ENCODE assay signal across 9 cellular contexts in genomic region chr10:114779803-114780609, GRCh38. TPM values are rescaled to one million over a fixed set of nuclear protein-coding genes. Genes with fewer than 3 reads are reported as not detected.
A peak's percentile ranks its signal among the peaks of the same experiment; 100 is the strongest.
DNase-seq lines count a peak whose midpoint lies in the region; ATAC-seq and TF ChIP-seq lines count a peak whose summit lies in the region.
"Had no signal": no experiment of that assay in that cellular context is flagged by ENCODE, and none has a peak within 500 bp of the region (broad histone marks: within the 10 kb centered on the region; RNA-seq: fewer than 3 reads in every experiment).

No MANE protein-coding gene starts in this region.

- peak overlapping the region; percentile 1 to 2; a peak in 3 of 4 replicates for H4K8ac ChIP-seq in IMR-90 (ENCODE audit: low read depth in 2 of 2, low read length in 2 of 2)
- no peak overlapping the region for H4K8ac ChIP-seq in mesendoderm (ENCODE audit: low read depth, low read length)

- H2BK120ac ChIP-seq in IMR-90 (ENCODE audit: low read depth, low read length) (peak overlapping the region; percentile 35), mesendoderm (ENCODE audit: low read depth, low read length) (no peak overlapping the region)

- H3K27ac ChIP-seq in IMR-90 (ENCODE audit: insufficient read depth, low read length) (no peak overlapping the region), mammary epithelial cell (ENCODE audit: insufficient read depth, low read depth, low read length) (peak overlapping the region; percentile 75), mesendoderm (ENCODE audit: low read depth, low read length) (no peak overlapping the region), suprapubic skin (no peak overlapping the region)

- peaks cover 13% of the 10 kb centered on the region for H3K4me1 ChIP-seq in IMR-90 (ENCODE audit: control insufficient read depth, insufficient read depth, low read length)
- H3K4me1 ChIP-seq in mammary epithelial cell (ENCODE audit: insufficient read depth, low read length) = peaks cover 24% of the 10 kb centered on the region
- H3K4me1 ChIP-seq in mesendoderm (ENCODE audit: control insufficient read depth, low read depth, low read length) = no peaks in the 10 kb centered on the region
- H3K4me1 ChIP-seq in suprapubic skin = no peaks in the 10 kb centered on the region

- dilution Hi-C loops in IMR-90 (cut with HindIII; ENCODE audit: low sequenced_read_pairs, unreplicated experiment) = no loop called here
- dilution Hi-C loops in mammary epithelial cell (cut with HindIII; ENCODE audit: low sequenced_read_pairs) = no loop called here

- no peak overlapping the region for H3K27ac Mint-ChIP-seq in activated CD4-positive, alpha-beta T cell treated with anti-CD3 and anti-CD28 coated beads, Interleukin-2, amount 10 ng/mL, durations not matched to agents 7 days and 5 days

- H3K9ac ChIP-seq in IMR-90 (ENCODE audit: low read depth, low read length) = no peak overlapping the region
- no peak overlapping the region for H3K9ac ChIP-seq in mammary epithelial cell (ENCODE audit: insufficient read depth, low read length)
- H3K9ac ChIP-seq in mesendoderm (ENCODE audit: low read length) = no peak overlapping the region

- H4K20me1 ChIP-seq in IMR-90 (ENCODE audit: insufficient read depth, low read length) = peaks cover 4% of the 10 kb centered on the region; the same call in 1 of the 2 replicates
- no peaks in the 10 kb centered on the region for H4K20me1 ChIP-seq in mammary epithelial cell (ENCODE audit: insufficient read depth, low read length)

- H4K5ac ChIP-seq in IMR-90 (ENCODE audit: low read depth, low read length) = 0 out of 2 replicates have a peak overlapping the region, but pooled peaks have one; percentile 11
- H4K5ac ChIP-seq in mesendoderm (ENCODE audit: low read length) = no peak overlapping the region

- H2AK9ac ChIP-seq in IMR-90 (replicated peaks; ENCODE audit: low read depth, low read length, poor library complexity) = no peak overlapping the region

- no peak for TF ChIP-seq EP300 in suprapubic skin (IDR thresholded peaks at IDR 0.05)

- H3K36me3 ChIP-seq in IMR-90 (ENCODE audit: control insufficient read depth, insufficient read depth, low read length) (no peaks in the 10 kb centered on the region), mammary epithelial cell (ENCODE audit: insufficient read depth, low read length) (no peaks in the 10 kb centered on the region), mesendoderm (ENCODE audit: control insufficient read depth, insufficient read depth, low read length) (no peaks in the 10 kb centered on the region), suprapubic skin (no peaks in the 10 kb centered on the region)

- WGBS in IMR-90 (ENCODE audit: extremely low coverage in 2 of 2, insufficient read length in 1 of 2), 2 experiments = no CpG with 5 or more reads among the region's 3 CpGs
- 51% methylated on average over 3 of the region's 3 CpGs for WGBS in mammary epithelial cell (ENCODE audit: low coverage, missing lambda C conversion rate)
- WGBS in mesendoderm (ENCODE audit: extremely low coverage, insufficient coverage, low lambda C conversion rate) = no CpG with 5 or more reads among the region's 3 CpGs
- WGBS in suprapubic skin = 58% methylated on average over 3 of the region's 3 CpGs

- no peak for TF ChIP-seq CTCF in IMR-90 (conservative IDR thresholded peaks at IDR 0.05; ENCODE audit: low read depth, low read length)
- TF ChIP-seq CTCF in mammary epithelial cell (conservative IDR thresholded peaks at IDR 0.05 in 1 of 2, IDR thresholded peaks at IDR 0.05 in 1 of 2; ENCODE audit: extremely low read depth in 1 of 2, insufficient read depth in 1 of 2, low read depth in 1 of 2, low read length in 2 of 2) = no peak
- TF ChIP-seq CTCF in suprapubic skin (IDR thresholded peaks at IDR 0.05) = no peak

- POLR2A ChIA-PET in IMR-90 (lab: Charles Lee; ENCODE audit: unreplicated experiment) = no interaction called here
- POLR2A ChIA-PET in activated CD4-positive, alpha-beta T cell treated with anti-CD3 and anti-CD28 coated beads, Interleukin-2, amount 10 ng/mL, durations not matched to agents 7 days and 5 days (lab: Charles Lee) = no interaction called here

- H3K23ac ChIP-seq in IMR-90 (ENCODE audit: low read depth, low read length) (0 out of 2 replicates have a peak overlapping the region, but pooled peaks have one; percentile 54), mesendoderm (ENCODE audit: low read length) (no peak overlapping the region)

- H3K79me1 ChIP-seq in IMR-90 (ENCODE audit: low read depth in 1 of 2, low read length in 2 of 2) = no peaks in the 10 kb centered on the region
- H3K79me1 ChIP-seq in mesendoderm (ENCODE audit: low read length) = no peaks in the 10 kb centered on the region

- H3K9me1 ChIP-seq in IMR-90 (ENCODE audit: insufficient read depth, low read length) = no peaks in the 10 kb centered on the region; the same call in 1 of the 2 replicates

- in situ Hi-C loops in IMR-90 (cut with MboI; ENCODE audit: low sequenced_read_pairs) (loop anchor here (5.0 kb wide), 3 partner anchors 68 to 308 kb away; no protein-coding TSS in a partner anchor), mammary epithelial cell (cut with MboI; ENCODE audit: low sequenced_read_pairs in 2 of 2) (loop anchor here (5.0 to 25.0 kb wide), 4 partner anchors 225 to 468 kb away; no protein-coding TSS in a partner anchor), KBM-7 (cut with MboI; ENCODE audit: low pct_unique_long_range_greater_than_20kb, low sequenced_read_pairs) (no loop called here)

- H4K91ac ChIP-seq in IMR-90 (ENCODE audit: insufficient read depth, low read depth, low read length) = 0 out of 2 replicates have a peak overlapping the region, but pooled peaks have one; percentile 44

- no peaks in the 10 kb centered on the region for H3K36me3 Mint-ChIP-seq in activated CD4-positive, alpha-beta T cell treated with anti-CD3 and anti-CD28 coated beads, Interleukin-2, amount 10 ng/mL, durations not matched to agents 7 days and 5 days (ENCODE audit: low read depth)
- H3K36me3 Mint-ChIP-seq: brain had no signal

- H3K79me2 ChIP-seq in mammary epithelial cell (ENCODE audit: insufficient read depth, low read length) = no peaks in the 10 kb centered on the region
- no peaks in the 10 kb centered on the region for H3K79me2 ChIP-seq in mesendoderm (ENCODE audit: control insufficient read depth, insufficient read depth, low read length)

- peaks cover 13% of the 10 kb centered on the region for H3K4me1 Mint-ChIP-seq in activated CD4-positive, alpha-beta T cell treated with anti-CD3 and anti-CD28 coated beads, Interleukin-2, amount 10 ng/mL, durations not matched to agents 7 days and 5 days

- no peaks in the 10 kb centered on the region for H3K9me3 ChIP-seq in IMR-90 (ENCODE audit: control insufficient read depth, insufficient read depth, low read length)
- no peaks in the 10 kb centered on the region for H3K9me3 ChIP-seq in mammary epithelial cell (replicated peaks; ENCODE audit: insufficient read depth, low read length)
- no peaks in the 10 kb centered on the region for H3K9me3 ChIP-seq in suprapubic skin

- H2AK5ac ChIP-seq in IMR-90 (ENCODE audit: low read depth, low read length) = no peak overlapping the region
- no peak overlapping the region for H2AK5ac ChIP-seq in mesendoderm (ENCODE audit: low read length)

- DNase-seq in AG08396 (ENCODE audit: low spot score) (peak; percentile 67), IMR-90 (peak; percentile 92), mammary epithelial cell (peak; percentile 83), mesendoderm (peak; percentile 5), KBM-7 (no peak), suprapubic skin (ENCODE audit: low spot score in 2 of 2) (no peak)
- no peak for DNase-seq in activated CD4-positive, alpha-beta T cell treated with anti-CD3 and anti-CD28 coated beads, Interleukin-2, amount 10 ng/mL, durations not matched to agents 7 days and 5 days

- no peaks in the 10 kb centered on the region for H3K9me3 Mint-ChIP-seq in activated CD4-positive, alpha-beta T cell treated with anti-CD3 and anti-CD28 coated beads, Interleukin-2, amount 10 ng/mL, durations not matched to agents 7 days and 5 days

- H2AFZ ChIP-seq in IMR-90 (replicated peaks; ENCODE audit: low read length, poor library complexity) = no peak overlapping the region
- H2AFZ ChIP-seq in mammary epithelial cell (ENCODE audit: low read depth, low read length) = peak overlapping the region; percentile 48

- H2BK15ac ChIP-seq in IMR-90 (ENCODE audit: low read depth, low read length) = peak overlapping the region; percentile 17; the same call in 1 of the 3 replicates
- H2BK15ac ChIP-seq in mesendoderm (replicated peaks; ENCODE audit: low read depth) = no peak overlapping the region

- H3K4ac ChIP-seq in IMR-90 (ENCODE audit: low read depth, low read length) (peak overlapping the region; percentile 10), mesendoderm (ENCODE audit: low read depth, low read length) (no peak overlapping the region)

- H3K4me3 ChIP-seq in IMR-90 (ENCODE audit: insufficient read depth, low read depth, low read length) (no peak overlapping the region), mammary epithelial cell (replicated peaks in 1 of 3; ENCODE audit: insufficient read depth in 1 of 3, low read depth in 2 of 3, low read length in 3 of 3) (no peak overlapping the region), mesendoderm (ENCODE audit: low read length) (no peak overlapping the region), suprapubic skin (no peak overlapping the region)

- no peaks in the 10 kb centered on the region for H3K27me3 ChIP-seq in IMR-90 (ENCODE audit: control insufficient read depth, insufficient read depth, low read length)
- H3K27me3 ChIP-seq in mammary epithelial cell (ENCODE audit: insufficient read depth, low read length) = no peaks in the 10 kb centered on the region
- H3K27me3 ChIP-seq in mesendoderm (ENCODE audit: insufficient read depth, low read length, poor library complexity) = no peaks in the 10 kb centered on the region
- H3K27me3 ChIP-seq in suprapubic skin = no peaks in the 10 kb centered on the region

- CTCF ChIA-PET in IMR-90 (lab: Yijun Ruan, JAX) = no interaction called here
- CTCF ChIA-PET in mammary epithelial cell (lab: Charles Lee; ENCODE audit: low non-redundant PET) = interaction anchor here (0.6 kb wide), 1 partner anchor 71 kb away, joined by 3 read pairs; no protein-coding TSS in a partner anchor
- CTCF ChIA-PET in activated CD4-positive, alpha-beta T cell treated with anti-CD3 and anti-CD28 coated beads, Interleukin-2, amount 10 ng/mL, durations not matched to agents 7 days and 5 days (lab: Charles Lee) = no interaction called here

- no peak for TF ChIP-seq RAD21 in IMR-90 (IDR thresholded peaks at IDR 0.05; ENCODE audit: low read length)

- H2BK5ac ChIP-seq in IMR-90 (ENCODE audit: low read depth, low read length, poor library complexity, severe bottlenecking) (peak overlapping the region; percentile 12), mesendoderm (ENCODE audit: low read length) (no peak overlapping the region)

- ATAC-seq in IMR-90 (ENCODE audit: low read depth) (peak; percentile 83), HG03520 (IDR thresholded peaks at IDR 0.05; ENCODE audit: unreplicated experiment) (no peak)

- peak overlapping the region; percentile 64 for H2BK20ac ChIP-seq in IMR-90 (ENCODE audit: low read depth, low read length)

- no peak overlapping the region for H3K4me3 Mint-ChIP-seq in activated CD4-positive, alpha-beta T cell treated with anti-CD3 and anti-CD28 coated beads, Interleukin-2, amount 10 ng/mL, durations not matched to agents 7 days and 5 days
- H3K4me3 Mint-ChIP-seq: brain had no signal

- H3K14ac ChIP-seq in IMR-90 (replicated peaks; ENCODE audit: low read depth, low read length) = peak overlapping the region; percentile 49; the same call in 1 of the 2 replicates

- H3K4me2 ChIP-seq in IMR-90 (ENCODE audit: low read depth, low read length) (peak overlapping the region; percentile 48; the same call in 1 of the 2 replicates), mammary epithelial cell (ENCODE audit: insufficient read depth, low read depth, low read length) (peak overlapping the region; percentile 65), mesendoderm (ENCODE audit: low read length) (no peak overlapping the region)

- peaks cover 19% of the 10 kb centered on the region for H3K27me3 Mint-ChIP-seq in activated CD4-positive, alpha-beta T cell treated with anti-CD3 and anti-CD28 coated beads, Interleukin-2, amount 10 ng/mL, durations not matched to agents 7 days and 5 days

- H3K56ac ChIP-seq in IMR-90 (ENCODE audit: extremely low read depth, insufficient read depth, low read length) (no peak overlapping the region), mesendoderm (ENCODE audit: low read length) (no peak overlapping the region)

- peak overlapping the region; percentile 46 for H3K18ac ChIP-seq in IMR-90 (ENCODE audit: low read depth, low read length)
- no peak overlapping the region for H3K18ac ChIP-seq in mesendoderm (ENCODE audit: low read length)

- BruUV-seq in IMR-90 (replicated peaks; lab: Mats Ljungman, UMichigan) (no TSS peak), mammary epithelial cell (replicated peaks; lab: Mats Ljungman, UMichigan) (TSS peak; percentile 91)

- intact Hi-C loops in IMR-90 (cut with micrococcal nuclease) = loop anchor here (2.0 to 5.0 kb wide), 2 partner anchors 71 to 148 kb away; no protein-coding TSS in a partner anchor
- intact Hi-C loops in mammary epithelial cell (cut with micrococcal nuclease) = loop anchor here (5.0 kb wide), 1 partner anchor 153 kb away; no protein-coding TSS in a partner anchor

- TF ChIP-seq POLR2A in IMR-90 (IDR thresholded peaks at IDR 0.05; ENCODE audit: low read depth, low read length) = no peak
- TF ChIP-seq POLR2A in suprapubic skin (IDR thresholded peaks at IDR 0.05) = no peak

RNA-seq across cellular contexts. Expression of gene FHIP2A, which starts 41.6 kb away (rescaled TPM):
- total RNA-seq in IMR-90 (2012; rRNA removed) = 16.5 and 21.7 TPM in 2 replicates
- polyA plus RNA-seq in IMR-90 (2012; rRNA removed) = 8.9 and 10.7 TPM in 2 replicates
- 2.5 and 7.1 TPM in 2 replicates for polyA plus RNA-seq in IMR-90 (2012; cell fraction: cytosol; rRNA removed)
- polyA plus RNA-seq in IMR-90 (2012; cell fraction: nucleus; rRNA removed; ENCODE audit: low replicate concordance) = 39.6 and 46.5 TPM in 2 replicates
- total RNA-seq in mammary epithelial cell = 10 to 100 TPM; 18.8 to 25.8 TPM
- polyA plus RNA-seq in mammary epithelial cell = 5.0 TPM
- 26.7 TPM for polyA minus RNA-seq in mammary epithelial cell
- polyA plus RNA-seq in mesendoderm (2013, experiment 1 of 2) = 6.5 TPM
- 5.9 TPM for polyA plus RNA-seq in mesendoderm (2013, experiment 2 of 2)
- 10 to 100 TPM; 23.3 to 34.2 TPM for total RNA-seq in activated CD4-positive, alpha-beta T cell treated with anti-CD3 and anti-CD28 coated beads, Interleukin-2, amount 10 ng/mL, durations not matched to agents 7 days and 5 days
- total RNA-seq in suprapubic skin = 10 to 100 TPM; 12.6 to 62.0 (median 17.4) TPM

Comparison
In these comparisons a context has a peak if more than half of its experiments do, and no peak if none do; other contexts are left out.
1. DNase-seq: peak in AG08396 (single experiment), IMR-90 (single experiment), mammary epithelial cell (single experiment) and mesendoderm (single experiment); none in KBM-7 (single experiment), activated CD4-positive, alpha-beta T cell treated with anti-CD3 and anti-CD28 coated beads, Interleukin-2, amount 10 ng/mL, durations not matched to agents 7 days and 5 days (single experiment) and suprapubic skin (0 of 2).